ENCODE assay signal across 2 cellular contexts in genomic region chr17:10313037-10313672, GRCh38.
A peak's percentile ranks its signal among the peaks of the same experiment; 100 is the strongest.
TF ChIP-seq lines count a peak whose summit lies in the region.

No MANE protein-coding gene starts in this region.

TF ChIP-seq in HepG2, 621 proteins besides CTCF, POLR2A, EP300 and RAD21:
- peak; percentile 84 for TF ChIP-seq MAFF (IDR thresholded peaks at IDR 0.05; ENCODE audit: low read depth, low read length)
- peak; percentile 23; the same call in 1 of the 2 replicates for TF ChIP-seq ZBTB33 (CRISPR knock-in tag; IDR thresholded peaks at IDR 0.05)
- TF ChIP-seq ESRRA (CRISPR knock-in tag; IDR thresholded peaks at IDR 0.05; ENCODE audit: low read depth) = no peak
- no peak for TF ChIP-seq GABPB1 (CRISPR knock-in tag; IDR thresholded peaks at IDR 0.05)
- TF ChIP-seq MAFK (conservative IDR thresholded peaks at IDR 0.05 in 1 of 2, IDR thresholded peaks at IDR 0.05 in 1 of 2; ENCODE audit: low read length in 2 of 2) = peak; percentile 67 to 91

TF ChIP-seq in H1, 55 proteins besides CTCF, POLR2A, EP300 and RAD21:
- TF ChIP-seq RBBP5 (IDR thresholded peaks at IDR 0.05; ENCODE audit: borderline replicate concordance, low read depth, low read length) (no peak), TAF1 (IDR thresholded peaks at IDR 0.05; ENCODE audit: low read depth, low read length) (no peak), PHF8 (conservative IDR thresholded peaks at IDR 0.05; ENCODE audit: low read depth, low read length) (no peak), MAFK (IDR thresholded peaks at IDR 0.05; ENCODE audit: low read depth, low read length) (peak; percentile 26; the same call in 1 of the 2 replicates), HDAC2 (IDR thresholded peaks at IDR 0.05; ENCODE audit: borderline replicate concordance in 1 of 2, low read depth in 2 of 2, low read length in 2 of 2) (no peak)
